ENCODE assay signal across 16 cellular contexts in the genomic region with DNA sequence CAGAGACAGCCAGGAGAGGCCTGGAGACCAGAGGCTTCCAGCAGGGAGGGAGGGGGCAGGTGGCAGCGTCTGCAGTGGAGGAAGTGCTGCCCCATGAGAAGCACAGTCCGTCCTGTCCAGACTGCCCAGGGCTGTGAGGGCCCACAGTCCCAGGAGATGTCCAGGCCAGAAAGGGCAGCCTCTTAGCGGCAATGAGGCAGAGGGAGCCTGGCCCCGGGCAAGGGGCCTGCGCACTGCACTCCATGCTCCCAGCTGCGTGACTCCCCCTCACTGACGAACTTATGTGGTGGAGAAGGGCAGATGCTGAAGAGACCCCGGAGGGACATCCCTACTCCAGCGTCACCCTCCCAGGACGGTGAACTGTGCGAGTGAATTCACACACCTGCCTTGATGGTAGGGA.
DNase-seq lines count a peak whose midpoint lies in the region; ATAC-seq and TF ChIP-seq lines count a peak whose summit lies in the region.
"Had no signal": no experiment of that assay in that cellular context is flagged by ENCODE, and none has a peak within 500 bp of the region (broad histone marks: within the 10 kb centered on the region; RNA-seq: fewer than 3 reads in every experiment).

No MANE protein-coding gene starts in this region.

- ATAC-seq in upper lobe of left lung (ENCODE audit: low FRiP score in 2 of 2) (no peak), GM21526 (IDR thresholded peaks at IDR 0.05; ENCODE audit: low FRiP score, unreplicated experiment) (no peak)
- ATAC-seq: A549, GM12878, K562 had no signal

- H3K4me3 ChIP-seq in H7 (ENCODE audit: insufficient read depth, low read depth, low read length) (no peak overlapping the region), upper lobe of left lung (no peak overlapping the region)
- H3K4me3 ChIP-seq: A549, GM12878, HAP-1, K562 had no signal

- CTCF ChIA-PET in GM10248 (lab: Yijun Ruan, JAX), result no interaction called here

- H3K27ac ChIP-seq in upper lobe of left lung, result no peak overlapping the region
- H3K27ac ChIP-seq: A549, HL-60 had no signal

- TF ChIP-seq EP300 in upper lobe of left lung (IDR thresholded peaks at IDR 0.05), result peak in 1 of 4 donors; percentile 59

- 76 to 91% methylated on average over 6 to 11 of the region's 11 CpGs for WGBS in upper lobe of left lung, 2 donors

- TF ChIP-seq CTCF in upper lobe of left lung (IDR thresholded peaks at IDR 0.05) (no peak), GM10248 (IDR thresholded peaks at IDR 0.05; ENCODE audit: control extremely low read depth, extremely low read depth, low read depth, missing control alignments) (no peak)

- in situ Hi-C loops in KBM-7 (cut with MboI; ENCODE audit: low pct_unique_long_range_greater_than_20kb, low sequenced_read_pairs), result no loop called here

- no peaks in the 10 kb centered on the region for H3K9me3 ChIP-seq in upper lobe of left lung
- H3K9me3 ChIP-seq: A549, HAP-1 had no signal

- TF ChIP-seq POLR2A in upper lobe of left lung (IDR thresholded peaks at IDR 0.05), result no peak

- POLR2A ChIA-PET in GM10248 (lab: Yijun Ruan, JAX), result no interaction called here

- H3K36me3 ChIP-seq in H7 (replicated peaks; ENCODE audit: control insufficient read depth, insufficient read depth, low read length), result no peaks in the 10 kb centered on the region
- no peaks in the 10 kb centered on the region for H3K36me3 ChIP-seq in upper lobe of left lung
- H3K36me3 ChIP-seq: HAP-1 had no signal

- DNase-seq in H7 (peak; percentile 61), mesenteric fat pad (ENCODE audit: low spot score) (peak; percentile 86), upper lobe of left lung (peak; percentile 20 to 36), iPS-NIHi7 (ENCODE audit: extremely low spot score) (no peak), KBM-7 (no peak), GM10248 (ENCODE audit: extremely low spot score) (no peak)
- DNase-seq in activated CD8-positive, alpha-beta memory T cell treated with anti-CD3 and anti-CD28 coated beads, Interleukin-2, amount 50 U/mL, for 48 hours, result peak; percentile 6
- DNase-seq: CD4-positive, CD25-positive, alpha-beta regulatory T cell; DMS53; GOT3 had no signal

- H3K27me3 ChIP-seq in H7 (ENCODE audit: control insufficient read depth, insufficient read depth, low read length), result no peaks in the 10 kb centered on the region
- no peaks in the 10 kb centered on the region for H3K27me3 ChIP-seq in upper lobe of left lung

- H3K4me1 ChIP-seq in upper lobe of left lung, result peaks cover 0 to 15% (median 4%) of the 10 kb centered on the region in 4 donors
- H3K4me1 ChIP-seq: A549, HAP-1 had no signal

Comparison
In these comparisons a context has a peak if more than half of its experiments do, and no peak if none do; other contexts are left out.
1. DNase-seq: peak in H7 (single experiment), activated CD8-positive, alpha-beta memory T cell treated with anti-CD3 and anti-CD28 coated beads, Interleukin-2, amount 50 U/mL, for 48 hours (single experiment), mesenteric fat pad (single experiment) and upper lobe of left lung (2 of 2); none in iPS-NIHi7 (single experiment), KBM-7 (single experiment) and GM10248 (single experiment).